Comparison of ENCODE assay signal across 26 cellular contexts in genomic region chr13:32086366-32086765, GRCh38. TPM values are rescaled to one million over a fixed set of nuclear protein-coding genes. Genes with fewer than 3 reads are reported as not detected.
DNase-seq lines count a peak whose midpoint lies in the region; ATAC-seq and TF ChIP-seq lines count a peak whose summit lies in the region.
"Had no signal": no experiment of that assay in that cellular context is flagged by ENCODE, and none has a peak within 500 bp of the region (broad histone marks: within the 10 kb centered on the region; RNA-seq: fewer than 3 reads in every experiment).

No MANE protein-coding gene starts in this region.

- no peak overlapping the region for H3K23ac ChIP-seq in mesenchymal stem cell (ENCODE audit: low read length in 2 of 2)

- no peak overlapping the region for H4K8ac ChIP-seq in mesenchymal stem cell (ENCODE audit: low read length)

- TF ChIP-seq CTCF in right atrium auricular region (IDR thresholded peaks at IDR 0.05): no peak

- H3K27ac ChIP-seq in right atrium auricular region: peak overlapping the region in 1 of 2 donors; percentile 55
- no peak overlapping the region for H3K27ac ChIP-seq in mesenchymal stem cell (ENCODE audit: low read length, poor library complexity, severe bottlenecking)
- H3K27ac ChIP-seq: body of pancreas, left lung, SJSA1 had no signal

- intact Hi-C loops in Right ventricle myocardium inferior (cut with DNase I): no loop called here

- no peak overlapping the region for H3K18ac ChIP-seq in mesenchymal stem cell (ENCODE audit: low read depth in 1 of 2, low read length in 2 of 2)

- no peak overlapping the region for H2AFZ ChIP-seq in mesenchymal stem cell (ENCODE audit: low read depth, low read length)

- H2BK12ac ChIP-seq in mesenchymal stem cell (ENCODE audit: low read length in 2 of 2): no peak overlapping the region

- ATAC-seq in Right ventricle myocardium inferior (peak; percentile 38), GM21447 (IDR thresholded peaks at IDR 0.05; ENCODE audit: unreplicated experiment) (no peak)
- ATAC-seq: activated CD8-positive, alpha-beta T cell treated with anti-CD3 and anti-CD28 coated beads, Interleukin-2, amount 10 ng/mL, durations not matched to agents 7 days and 5 days; body of pancreas; CD8-positive, alpha-beta T cell; HepG2; left lung; stimulated activated effector memory CD8-positive, alpha-beta T cell treated with anti-CD3 and anti-CD28 coated beads, Interleukin-12 subunit alpha, Interleukin-12 subunit beta, amount 100 ng/mL, for 72 hours; T-cell had no signal

- H2BK120ac ChIP-seq in mesenchymal stem cell (ENCODE audit: low read depth, low read length): no peak overlapping the region

- H3K27me3 ChIP-seq in right atrium auricular region (no peaks in the 10 kb centered on the region), mesenchymal stem cell (ENCODE audit: control insufficient read depth in 1 of 2, insufficient read depth in 1 of 2, low read length in 2 of 2) (no peaks in the 10 kb centered on the region)
- H3K27me3 ChIP-seq: body of pancreas, left lung, SJSA1 had no signal

- no peak overlapping the region for H3K4me2 ChIP-seq in mesenchymal stem cell (ENCODE audit: low read length, poor library complexity, severe bottlenecking)

- no peak overlapping the region for H3K14ac ChIP-seq in mesenchymal stem cell (ENCODE audit: low read length in 2 of 2)

- no peak overlapping the region for H2BK5ac ChIP-seq in mesenchymal stem cell (ENCODE audit: low read depth, low read length, poor library complexity, severe bottlenecking)

- DNase-seq in Right ventricle myocardium inferior (ENCODE audit: missing footprints): no peak
- no peak for DNase-seq in right atrium auricular region (ENCODE audit: low spot score)
- DNase-seq in cerebellum (ENCODE audit: low spot score): peak; percentile 22
- no peak for DNase-seq in mesenchymal stem cell
- DNase-seq in effector CD8-positive, alpha-beta T cell (lab: John Stamatoyannopoulos, UW): no peak
- DNase-seq in activated effector memory CD4-positive, alpha-beta T cell treated with Interleukin-2 at 50 U/mL for 16 hours: no peak
- DNase-seq in NK-92 treated with Interleukin-12 subunit alpha and Interleukin-12 subunit beta, amount 100 ng/mL, for 24 hours (lab: John Stamatoyannopoulos, UW): no peak
- DNase-seq: activated CD4-positive, alpha-beta T cell treated with anti-CD3 and anti-CD28 coated beads for 4 hours; activated CD8-positive, alpha-beta T cell treated with anti-CD3 and anti-CD28 coated beads, Interleukin-2, amount 10 ng/mL, durations not matched to agents 7 days and 5 days; activated naive CD4-positive, alpha-beta T cell treated with anti-CD3 and anti-CD28 coated beads, Interleukin-2, amount 10 ng/mL, durations not matched to agents 7 days and 5 days; body of pancreas; CD8-positive, alpha-beta T cell; cerebellar nuclear complex; EL; HCEC 1CT; left lung; NCI-H1436 treated with DMSO at 0.1 percent for 48 hours; NCI-H2107; NCI-H345; occipital lobe; T-cell had no signal

- WGBS in mesenchymal stem cell: no CpG with 5 or more reads among the region's 2 CpGs

- no peaks in the 10 kb centered on the region for H3K36me3 ChIP-seq in right atrium auricular region
- no peaks in the 10 kb centered on the region for H3K36me3 ChIP-seq in mesenchymal stem cell (ENCODE audit: control insufficient read depth in 1 of 2, insufficient read depth in 2 of 2, low read depth in 1 of 2, low read length in 2 of 2)
- H3K36me3 ChIP-seq: SJSA1, WERI-Rb-1 had no signal

- H3K4me1 ChIP-seq in right atrium auricular region: peaks cover 0 to 41% of the 10 kb centered on the region in 2 donors
- peaks cover 3% of the 10 kb centered on the region for H3K4me1 ChIP-seq in mesenchymal stem cell (ENCODE audit: control insufficient read depth, insufficient read depth, low read depth, low read length)
- H3K4me1 ChIP-seq: left lung had no signal

- no peak overlapping the region for H4K91ac ChIP-seq in mesenchymal stem cell (ENCODE audit: low read length)

- peak overlapping the region; percentile 20 for H3K9ac ChIP-seq in mesenchymal stem cell (ENCODE audit: low read length)

- no peak overlapping the region for H2BK15ac ChIP-seq in mesenchymal stem cell (ENCODE audit: low read depth, poor library complexity, severe bottlenecking)

- H3K79me1 ChIP-seq in mesenchymal stem cell (replicated peaks; ENCODE audit: low read length, poor library complexity, severe bottlenecking): no peaks in the 10 kb centered on the region

- H3K4me3 ChIP-seq in right atrium auricular region: no peak overlapping the region
- H3K4me3 ChIP-seq in mesenchymal stem cell (ENCODE audit: insufficient read depth in 1 of 2, low read depth in 1 of 2, low read length in 2 of 2): no peak overlapping the region
- H3K4me3 ChIP-seq: body of pancreas, left lung, SJSA1 had no signal

- no peak overlapping the region for H3K4ac ChIP-seq in mesenchymal stem cell (ENCODE audit: low read depth in 1 of 2, low read length in 2 of 2)

- H3K9me3 ChIP-seq in right atrium auricular region (no peaks in the 10 kb centered on the region), mesenchymal stem cell (ENCODE audit: control insufficient read depth, low read length) (no peaks in the 10 kb centered on the region)
- H3K9me3 ChIP-seq: body of pancreas, left lung, SJSA1 had no signal

- no peak overlapping the region for H2AK5ac ChIP-seq in mesenchymal stem cell (ENCODE audit: low read length, severe bottlenecking)

RNA-seq across cellular contexts. Expression of gene FRY, which starts 54.8 kb away (rescaled TPM):
- 146 TPM for total RNA-seq in Right ventricle myocardium inferior
- total RNA-seq in right atrium auricular region: 100 to 1,000 TPM in 1 of 2 donors, 10 to 100 TPM in 1; 94.8 to 183 TPM
- 76.3 TPM for total RNA-seq in cerebellum
- 6.9 TPM for polyA plus RNA-seq in mesenchymal stem cell (2013, experiment 1 of 2)
- polyA plus RNA-seq in mesenchymal stem cell (2013, experiment 2 of 2): 5.3 TPM
